In the genomic region with DNA sequence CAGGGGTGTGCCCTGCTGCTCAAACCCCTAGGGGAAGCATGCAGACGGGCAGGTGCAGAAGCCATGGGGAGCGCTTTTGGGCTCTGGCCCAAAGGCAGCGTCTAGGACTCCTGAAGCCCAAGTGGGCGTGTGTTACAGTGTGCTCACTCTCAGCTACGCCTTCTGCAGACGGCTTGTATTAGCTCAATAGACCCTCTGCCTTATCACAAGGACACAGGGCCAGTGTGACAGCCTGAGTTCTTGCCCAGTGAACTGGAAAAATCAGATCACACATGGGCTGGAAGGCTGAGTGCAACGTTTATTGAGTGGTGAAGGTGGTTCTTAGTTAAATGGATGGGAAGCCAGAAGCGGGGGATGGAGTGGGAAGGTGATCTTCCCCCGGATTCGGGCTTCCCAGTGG, we compare ENCODE assay signal across 14 cellular contexts.
"Had no signal": no experiment of that assay in that cellular context is flagged by ENCODE, and none has a peak within 500 bp of the region (broad histone marks: within the 10 kb centered on the region; RNA-seq: fewer than 3 reads in every experiment).

No MANE protein-coding gene starts in this region.

- H3K9me3 Mint-ChIP-seq: naive B cell, nephron had no signal

- H3K27me3 ChIP-seq: stomach had no signal

- ATAC-seq: esophagus mucosa had no signal

- H3K36me3 ChIP-seq: prostate gland, stomach, thoracic aorta had no signal

- H3K36me3 Mint-ChIP-seq: naive B cell had no signal

- H3K4me3 ChIP-seq: prostate gland, stomach, thoracic aorta had no signal

- H3K4me1 ChIP-seq: parathyroid adenoma, prostate gland had no signal

- H3K27ac ChIP-seq: parathyroid adenoma, stomach, thoracic aorta had no signal

- H2AFZ ChIP-seq: parathyroid adenoma had no signal

- DNase-seq: effector memory CD4-positive, alpha-beta T cell; islet precursor cell; mesendoderm; naive B cell; small intestine; stimulated activated CD4-positive, alpha-beta T cell treated with anti-CD3 and anti-CD28 coated beads, Interleukin-12 subunit alpha, Interleukin-12 subunit beta, amount 100 ng/mL, for 4 hours; stimulated activated naive CD4-positive, alpha-beta T cell; stomach had no signal

- H3K9me3 ChIP-seq: prostate gland, stomach, thoracic aorta had no signal

- H3K79me2 ChIP-seq: parathyroid adenoma had no signal

- H3K4me3 Mint-ChIP-seq: nephron, type B pancreatic cell had no signal

- H3K4me1 Mint-ChIP-seq: naive B cell had no signal

- H3K27me3 Mint-ChIP-seq: type B pancreatic cell had no signal

- H3K27ac Mint-ChIP-seq: naive B cell, nephron, type B pancreatic cell had no signal

- H3K9ac ChIP-seq: parathyroid adenoma had no signal
